In the genomic region with DNA sequence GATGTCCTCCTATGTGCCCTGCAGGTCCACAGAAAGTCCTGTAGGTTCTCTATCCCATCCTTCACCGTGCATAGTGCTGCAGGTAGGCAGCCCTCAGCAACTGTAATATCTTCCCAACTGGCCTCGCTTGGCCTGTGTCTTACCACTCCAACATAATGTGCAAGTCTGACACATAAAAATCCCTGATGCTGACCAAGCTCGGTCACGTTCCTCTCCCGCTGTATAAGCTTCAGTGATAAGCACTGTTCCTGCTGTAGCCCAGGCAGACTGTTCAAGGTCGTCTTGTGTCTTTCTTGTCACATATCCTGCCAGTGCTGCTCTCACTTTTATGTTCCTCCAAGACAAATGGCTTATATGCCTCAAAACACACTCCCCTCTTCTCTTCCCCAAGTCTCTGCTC, we compare ENCODE assay signal across 22 cellular contexts. TPM values are rescaled to one million over a fixed set of nuclear protein-coding genes. Genes with fewer than 3 reads are reported as not detected.
DNase-seq lines count a peak whose midpoint lies in the region; ATAC-seq and TF ChIP-seq lines count a peak whose summit lies in the region.
"Had no signal": no experiment of that assay in that cellular context is flagged by ENCODE, and none has a peak within 500 bp of the region (broad histone marks: within the 10 kb centered on the region; RNA-seq: fewer than 3 reads in every experiment).

No MANE protein-coding gene starts in this region.

- H3K27ac ChIP-seq in testis = peak overlapping the region; percentile 59 to 60
- H3K27ac ChIP-seq: KMS-11, PC-9, RWPE1 had no signal

- in situ Hi-C loops in KBM-7 (cut with MboI; ENCODE audit: low pct_unique_long_range_greater_than_20kb, low sequenced_read_pairs) = no loop called here

- TF ChIP-seq CTCF in nephron (IDR thresholded peaks at IDR 0.05; ENCODE audit: unreplicated experiment in 3 of 3) (no peak), testis (IDR thresholded peaks at IDR 0.05) (no peak)

- WGBS in testis, 2 donors = 22 to 63% methylated on average over 6 of the region's 6 CpGs

- peaks cover 24% of the 10 kb centered on the region for H3K4me1 Mint-ChIP-seq in activated naive CD4-positive, alpha-beta T cell treated with anti-CD3 and anti-CD28 coated beads, Interleukin-2, amount 50 U/mL, for 24 hours
- H3K4me1 Mint-ChIP-seq in nephron = peaks cover 7% of the 10 kb centered on the region
- peaks cover 16 to 19% of the 10 kb centered on the region in 2 donors for H3K4me1 Mint-ChIP-seq in effector memory CD8-positive, alpha-beta T cell (ENCODE audit: low read depth in 2 of 2)

- intact Hi-C loops in left cardiac atrium (cut with DNase I) (no loop called here), testis (cut with DNase I; ENCODE audit: low total_unique reads) (no loop called here)

- H3K27me3 Mint-ChIP-seq in activated naive CD4-positive, alpha-beta T cell treated with anti-CD3 and anti-CD28 coated beads, Interleukin-2, amount 50 U/mL, for 24 hours = no peaks in the 10 kb centered on the region
- H3K27me3 Mint-ChIP-seq in nephron (ENCODE audit: low read depth) = no peaks in the 10 kb centered on the region
- no peaks in the 10 kb centered on the region for H3K27me3 Mint-ChIP-seq in effector memory CD8-positive, alpha-beta T cell
- H3K27me3 Mint-ChIP-seq: CD4-positive, CD25-positive, alpha-beta regulatory T cell had no signal

- no peak overlapping the region for H3K4me3 Mint-ChIP-seq in activated naive CD4-positive, alpha-beta T cell treated with anti-CD3 and anti-CD28 coated beads, Interleukin-2, amount 50 U/mL, for 24 hours
- H3K4me3 Mint-ChIP-seq in nephron = no peak overlapping the region
- no peak overlapping the region for H3K4me3 Mint-ChIP-seq in effector memory CD8-positive, alpha-beta T cell
- H3K4me3 Mint-ChIP-seq: H9 had no signal

- no peak overlapping the region for H3K4me3 ChIP-seq in testis
- H3K4me3 ChIP-seq: PC-9 had no signal

- no peaks in the 10 kb centered on the region for H3K9me3 ChIP-seq in testis
- H3K9me3 ChIP-seq: BE2C, Caco-2 had no signal

- H3K36me3 Mint-ChIP-seq in activated naive CD4-positive, alpha-beta T cell treated with anti-CD3 and anti-CD28 coated beads, Interleukin-2, amount 50 U/mL, for 24 hours = peaks cover 5% of the 10 kb centered on the region
- peaks cover 11 to 18% of the 10 kb centered on the region in 2 donors for H3K36me3 Mint-ChIP-seq in activated naive CD4-positive, alpha-beta T cell treated with anti-CD3 and anti-CD28 coated beads, Interleukin-2, amount 50 U/mL, for 72 hours
- peaks cover 4% of the 10 kb centered on the region for H3K36me3 Mint-ChIP-seq in nephron (ENCODE audit: low read depth)
- H3K36me3 Mint-ChIP-seq in effector memory CD8-positive, alpha-beta T cell (ENCODE audit: insufficient read depth) = peaks cover 9% of the 10 kb centered on the region
- H3K36me3 Mint-ChIP-seq: CD4-positive, CD25-positive, alpha-beta regulatory T cell had no signal

- peaks cover 14% of the 10 kb centered on the region for H3K4me1 ChIP-seq in testis
- H3K4me1 ChIP-seq: BE2C had no signal

- TF ChIP-seq POLR2A in testis (IDR thresholded peaks at IDR 0.05) = no peak

- H3K27me3 ChIP-seq in testis = no peaks in the 10 kb centered on the region
- H3K27me3 ChIP-seq: BE2C had no signal

- ATAC-seq in activated naive CD4-positive, alpha-beta T cell treated with anti-CD3 and anti-CD28 coated beads, Interleukin-2, amount 50 U/mL, for 72 hours = no peak
- peak; percentile 16 for ATAC-seq in left cardiac atrium
- no peak for ATAC-seq in effector memory CD8-positive, alpha-beta T cell (replicated peaks)
- ATAC-seq: HepG2 had no signal

- no peak for DNase-seq in activated naive CD4-positive, alpha-beta T cell treated with anti-CD3 and anti-CD28 coated beads, Interleukin-2, amount 50 U/mL, for 72 hours (ENCODE audit: low spot score in 2 of 2)
- DNase-seq in left cardiac atrium = no peak
- DNase-seq in testis = peak; percentile 88
- no peak for DNase-seq in effector memory CD8-positive, alpha-beta T cell
- no peak for DNase-seq in KBM-7
- DNase-seq in activated CD8-positive, alpha-beta memory T cell treated with anti-CD3 and anti-CD28 coated beads, Interleukin-2, amount 50 U/mL, for 48 hours = no peak
- DNase-seq: 8988T; BE2C; Caco-2; CD4-positive, CD25-positive, alpha-beta regulatory T cell; GDM1; H9; MV-4-11; NCI-H1417; NCI-H1930; NCI-H526; PC-9 had no signal

- no peaks in the 10 kb centered on the region for H3K36me3 ChIP-seq in testis (ENCODE audit: low read depth, missing control alignments)
- H3K36me3 ChIP-seq: BE2C had no signal

- no peaks in the 10 kb centered on the region for H3K9me3 Mint-ChIP-seq in activated naive CD4-positive, alpha-beta T cell treated with anti-CD3 and anti-CD28 coated beads, Interleukin-2, amount 50 U/mL, for 24 hours
- peaks cover 5 to 11% of the 10 kb centered on the region in 2 donors for H3K9me3 Mint-ChIP-seq in activated naive CD4-positive, alpha-beta T cell treated with anti-CD3 and anti-CD28 coated beads, Interleukin-2, amount 50 U/mL, for 72 hours
- peaks cover 16% of the 10 kb centered on the region for H3K9me3 Mint-ChIP-seq in nephron
- H3K9me3 Mint-ChIP-seq in effector memory CD8-positive, alpha-beta T cell = no peaks in the 10 kb centered on the region

- peak overlapping the region; percentile 18 for H3K27ac Mint-ChIP-seq in activated naive CD4-positive, alpha-beta T cell treated with anti-CD3 and anti-CD28 coated beads, Interleukin-2, amount 50 U/mL, for 24 hours
- H3K27ac Mint-ChIP-seq in activated naive CD4-positive, alpha-beta T cell treated with anti-CD3 and anti-CD28 coated beads, Interleukin-2, amount 50 U/mL, for 72 hours = no peak overlapping the region
- H3K27ac Mint-ChIP-seq in nephron = peak overlapping the region in 2 of 3 experiments; percentile 3 to 17
- no peak overlapping the region for H3K27ac Mint-ChIP-seq in effector memory CD8-positive, alpha-beta T cell
- H3K27ac Mint-ChIP-seq: CD4-positive, CD25-positive, alpha-beta regulatory T cell; H9 had no signal

RNA-seq across cellular contexts. Expression of a gene that starts 19.4 kb away (rescaled TPM):
- total RNA-seq in activated naive CD4-positive, alpha-beta T cell treated with anti-CD3 and anti-CD28 coated beads, Interleukin-2, amount 50 U/mL, for 72 hours = under 1 TPM in 1 of 2 donors, not detected in 1; 0.27 TPM
- total RNA-seq in left cardiac atrium = 1 to 10 TPM; 4.8 to 7.5 TPM
- 10 to 100 TPM; 12.4 to 16.7 TPM for total RNA-seq in testis
- polyA plus RNA-seq in testis (ENCODE audit: insufficient read depth, low read depth, low replicate concordance) = 7.3 TPM
- polyA plus RNA-seq: CD4-positive, CD25-positive, alpha-beta regulatory T cell; HepG2 had no signal

Comparison
In these comparisons a context has a peak if more than half of its experiments do, and no peak if none do; other contexts are left out.
1. H3K27ac Mint-ChIP-seq: peak in activated naive CD4-positive, alpha-beta T cell treated with anti-CD3 and anti-CD28 coated beads, Interleukin-2, amount 50 U/mL, for 24 hours (single experiment) and nephron (2 of 3); none in activated naive CD4-positive, alpha-beta T cell treated with anti-CD3 and anti-CD28 coated beads, Interleukin-2, amount 50 U/mL, for 72 hours (0 of 2) and effector memory CD8-positive, alpha-beta T cell (0 of 2).
2. ATAC-seq: peak in left cardiac atrium (2 of 2); none in activated naive CD4-positive, alpha-beta T cell treated with anti-CD3 and anti-CD28 coated beads, Interleukin-2, amount 50 U/mL, for 72 hours (0 of 2) and effector memory CD8-positive, alpha-beta T cell (single experiment).
3. RNA of a gene that starts 19.4 kb away (total RNA-seq): 12.4 to 16.7 TPM in testis and 4.8 to 7.5 TPM in left cardiac atrium; 0.27 TPM in activated naive CD4-positive, alpha-beta T cell treated with anti-CD3 and anti-CD28 coated beads, Interleukin-2, amount 50 U/mL, for 72 hours; every median in the first group is over 4 times any median in the second.